8 cellular contexts compared by ENCODE assay signal in the genomic region with DNA sequence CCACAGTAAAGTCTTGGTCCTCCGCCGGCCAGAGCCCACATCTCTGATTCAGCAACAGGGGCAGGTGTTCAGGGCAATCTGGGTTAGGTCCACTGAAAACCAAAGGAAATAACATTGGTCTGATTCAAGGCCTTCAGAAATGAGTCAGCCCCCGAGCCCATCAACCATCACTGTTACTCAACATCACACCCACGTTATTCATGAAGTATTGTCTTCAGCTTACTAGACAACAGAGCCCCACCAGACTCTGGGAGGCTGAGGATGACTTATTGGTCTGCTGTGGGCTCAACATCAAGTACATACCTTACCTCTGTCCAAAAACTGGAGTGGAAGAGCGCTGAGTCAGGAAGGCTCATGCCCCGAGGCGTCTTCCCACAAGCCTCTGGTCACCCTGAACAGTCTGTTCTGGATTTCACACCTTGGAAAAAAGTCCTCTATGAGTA.
A peak's percentile ranks its signal among the peaks of the same experiment; 100 is the strongest.
DNase-seq lines count a peak whose midpoint lies in the region; ATAC-seq and TF ChIP-seq lines count a peak whose summit lies in the region.

No MANE protein-coding gene starts in this region.

- no peaks in the 10 kb centered on the region for H3K36me3 ChIP-seq in left ventricle myocardium inferior
- no peaks in the 10 kb centered on the region for H3K36me3 ChIP-seq in esophagus squamous epithelium

- H3K27ac ChIP-seq in left ventricle myocardium inferior (replicated peaks) = no peak overlapping the region
- peak overlapping the region; percentile 40 to 79 (median 63) for H3K27ac ChIP-seq in esophagus squamous epithelium

- DNase-seq in cardiac septum (ENCODE audit: low spot score) (peak; percentile 73), left ventricle myocardium inferior (no peak), RKO (ENCODE audit: low spot score) (peak; percentile 100), esophagus squamous epithelium (lab: John Stamatoyannopoulos, UW) (no peak), inferior parietal cortex (ENCODE audit: extremely low spot score) (no peak)
- peak; percentile 51 for DNase-seq in stimulated activated CD4-positive, alpha-beta T cell treated with anti-CD3 and anti-CD28 coated beads, Interleukin-1b, Interleukin-23, amount 100 ng/mL, for 48 hours
- no peak for DNase-seq in central memory CD4-positive, alpha-beta T cell

- intact Hi-C loops in cardiac septum (cut with DNase I) = no loop called here
- intact Hi-C loops in left ventricle myocardium inferior (cut with micrococcal nuclease) = no loop called here
- intact Hi-C loops in esophagus squamous epithelium (cut with DNase I) = no loop called here

- H3K27me3 ChIP-seq in left ventricle myocardium inferior (ENCODE audit: low read depth) (no peaks in the 10 kb centered on the region), esophagus squamous epithelium (no peaks in the 10 kb centered on the region)

- peaks cover 27% of the 10 kb centered on the region for H3K4me1 ChIP-seq in left ventricle myocardium inferior
- H3K4me1 ChIP-seq in esophagus squamous epithelium = peaks cover 0 to 48% (median 37%) of the 10 kb centered on the region in 3 donors

- TF ChIP-seq CTCF in left ventricle myocardium inferior (IDR thresholded peaks at IDR 0.05; ENCODE audit: borderline replicate concordance) = no peak
- TF ChIP-seq CTCF in esophagus squamous epithelium (IDR thresholded peaks at IDR 0.05) = no peak

- TF ChIP-seq POLR2A in esophagus squamous epithelium (IDR thresholded peaks at IDR 0.05) = no peak

- peak; percentile 76 for ATAC-seq in HG02763 (IDR thresholded peaks at IDR 0.05; ENCODE audit: unreplicated experiment)

- H3K4me3 ChIP-seq in left ventricle myocardium inferior (no peak overlapping the region), esophagus squamous epithelium (no peak overlapping the region)

- 20 to 27% methylated on average over 6 to 7 of the region's 7 CpGs for WGBS in esophagus squamous epithelium, 2 donors

- H3K9me3 ChIP-seq in left ventricle myocardium inferior (replicated peaks) (no peaks in the 10 kb centered on the region), esophagus squamous epithelium (no peaks in the 10 kb centered on the region)

Comparison
In these comparisons a context has a peak if more than half of its experiments do, and no peak if none do; other contexts are left out.
1. DNase-seq: peak in cardiac septum (single experiment), RKO (single experiment) and stimulated activated CD4-positive, alpha-beta T cell treated with anti-CD3 and anti-CD28 coated beads, Interleukin-1b, Interleukin-23, amount 100 ng/mL, for 48 hours (single experiment); none in left ventricle myocardium inferior (single experiment), esophagus squamous epithelium (single experiment), central memory CD4-positive, alpha-beta T cell (single experiment) and inferior parietal cortex (single experiment).